21 cellular contexts compared by ENCODE assay signal in genomic region chr16:81318711-81319110, GRCh38. TPM values are rescaled to one million over a fixed set of nuclear protein-coding genes. Genes with fewer than 3 reads are reported as not detected.
DNase-seq lines count a peak whose midpoint lies in the region; ATAC-seq, FAIRE-seq and TF ChIP-seq lines count a peak whose summit lies in the region.
"Had no signal": no experiment of that assay in that cellular context is flagged by ENCODE, and none has a peak within 500 bp of the region (broad histone marks: within the 10 kb centered on the region; RNA-seq: fewer than 3 reads in every experiment).

No MANE protein-coding gene starts in this region.

- peak overlapping the region; percentile 41 for H3K27ac ChIP-seq in osteoblast (ENCODE audit: low read depth, low read length)
- H3K27ac ChIP-seq: testis had no signal

- no peaks in the 10 kb centered on the region for H3K9me3 ChIP-seq in osteoblast (ENCODE audit: low read depth, low read length)
- H3K9me3 ChIP-seq: esophagus muscularis mucosa, testis had no signal

- H3K4me1 ChIP-seq in osteoblast (ENCODE audit: insufficient read depth, low read length) = peaks cover 30% of the 10 kb centered on the region

- no peak for ATAC-seq in HG02678 (IDR thresholded peaks at IDR 0.05; ENCODE audit: unreplicated experiment)
- ATAC-seq: activated CD8-positive, alpha-beta T cell treated with anti-CD3 and anti-CD28 coated beads for 36 hours; left colon; stimulated activated effector memory CD8-positive, alpha-beta T cell treated with anti-CD3 and anti-CD28 coated beads, Interleukin-12 subunit alpha, Interleukin-12 subunit beta, amount 100 ng/mL, for 72 hours had no signal

- H3K79me2 ChIP-seq in osteoblast (ENCODE audit: insufficient read depth, low read length) = peaks cover 76% of the 10 kb centered on the region

- DNase-seq in COR-L47 (lab: John Stamatoyannopoulos, UW) (peak; percentile 2), H54 (ENCODE audit: insufficient read length, low spot score) (peak; percentile 60), SK-MEL-5 (ENCODE audit: low read depth, low spot score) (peak; percentile 28), osteoblast (ENCODE audit: insufficient read length, low spot score, missing footprints) (no peak), midbrain (lab: John Stamatoyannopoulos, UW) (no peak), DMS153 treated with DMSO at 0.1 percent for 48 hours (lab: John Stamatoyannopoulos, UW; ENCODE audit: unreplicated experiment) (no peak)
- DNase-seq: activated B cell treated with CpG ODN at 0.5 μM for 24 hours; activated CD8-positive, alpha-beta T cell treated with anti-CD3 and anti-CD28 coated beads for 36 hours; activated naive CD4-positive, alpha-beta T cell treated with anti-CD3 and anti-CD28 coated beads, Interleukin-2, amount 50 U/mL, for 16 hours; activated T-cell treated with anti-CD3 and anti-CD28 coated beads, Interleukin-2, amount 50 U/mL, for 24 hours; aorta; effector CD4-positive, alpha-beta T cell; Karpas-422; left colon; NCI-H1105; NCI-H524 treated with DMSO at 0.1 percent for 48 hours; retina; testis had no signal

- H3K4me3 ChIP-seq in osteoblast (ENCODE audit: insufficient read depth, low read length) = no peak overlapping the region
- H3K4me3 ChIP-seq: esophagus muscularis mucosa, testis had no signal

- TF ChIP-seq POLR2A in H54 (IDR thresholded peaks at IDR 0.05; ENCODE audit: low read depth, low read length) = no peak

- FAIRE-seq in H54 (lab: Jason Lieb, UNC) = peak; percentile 52

- in situ Hi-C loops in SK-MEL-5 (cut with HindIII; ENCODE audit: low pct_unique_long_range_greater_than_20kb, low sequenced_read_pairs) = no loop called here

- H3K4me2 ChIP-seq in osteoblast (ENCODE audit: insufficient read depth, low read length) = peak overlapping the region; percentile 80

- H2AFZ ChIP-seq in osteoblast (ENCODE audit: low read length) = no peak overlapping the region

- no peaks in the 10 kb centered on the region for H3K27me3 ChIP-seq in osteoblast (ENCODE audit: insufficient read depth, low read length)
- H3K27me3 ChIP-seq: esophagus muscularis mucosa, testis had no signal

- peaks cover 17% of the 10 kb centered on the region for H4K20me1 ChIP-seq in osteoblast (ENCODE audit: insufficient read depth, low read length)

- TF ChIP-seq CTCF in osteoblast (IDR thresholded peaks at IDR 0.05; ENCODE audit: extremely low read depth, low read depth, low read length) = no peak

- no peaks in the 10 kb centered on the region for H3K36me3 ChIP-seq in osteoblast (ENCODE audit: insufficient read depth, low read length)
- H3K36me3 ChIP-seq: esophagus muscularis mucosa had no signal

RNA-seq across cellular contexts. Expression of gene GAN, which starts 3.9 kb away (rescaled TPM):
- 6.8 TPM in 2 replicates for total RNA-seq in SK-MEL-5 (2014; rRNA removed; shearing (Covaris generic))
- polyA plus RNA-seq in SK-MEL-5 (2015; cell fraction: cytosol; rRNA removed) = 2.6 and 3.7 TPM in 2 replicates
- 2.8 and 3.7 TPM in 2 replicates for polyA plus RNA-seq in SK-MEL-5 (2015; cell fraction: nucleus; rRNA removed)
- total RNA-seq in osteoblast = 10.3 and 10.9 TPM in 2 replicates

Comparison
In these comparisons a context has a peak if more than half of its experiments do, and no peak if none do; other contexts are left out.
1. DNase-seq: peak in COR-L47 (single experiment), H54 (single experiment) and SK-MEL-5 (single experiment); none in osteoblast (single experiment), midbrain (single experiment) and DMS153 treated with DMSO at 0.1 percent for 48 hours (single experiment).